In the genomic region with DNA sequence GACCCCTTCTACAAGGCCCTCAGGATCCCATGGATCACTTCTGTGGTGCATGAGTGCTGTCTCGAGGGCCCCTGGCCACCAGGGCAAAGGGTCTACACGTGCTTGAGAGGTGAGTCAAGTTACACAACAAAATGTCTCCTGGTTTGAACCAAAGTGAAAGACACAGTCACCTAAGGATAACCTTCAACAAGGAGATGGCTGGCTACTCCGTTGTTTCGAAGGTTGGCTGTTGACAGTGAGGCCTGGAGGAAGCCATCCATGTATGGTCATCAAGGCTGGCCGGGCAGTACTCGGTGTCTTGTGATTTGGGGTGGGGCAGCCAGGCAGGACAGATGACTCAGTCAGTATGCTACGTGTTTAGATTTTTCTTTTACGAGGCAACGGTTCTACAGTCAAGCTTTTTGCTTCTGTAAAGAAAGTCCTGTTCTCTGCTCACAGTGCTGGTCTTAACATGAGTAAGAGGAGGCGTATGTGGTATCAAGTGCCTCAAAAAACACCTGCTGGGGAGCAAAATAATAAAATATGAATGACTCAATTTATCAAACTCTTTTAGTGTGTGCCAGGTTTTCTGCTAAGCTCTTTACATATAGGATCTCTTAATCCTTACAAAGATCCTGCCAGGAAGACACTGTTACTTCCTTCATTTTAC, we compare ENCODE assay signal across 10 cellular contexts. TPM values are rescaled to one million over a fixed set of nuclear protein-coding genes. Genes with fewer than 3 reads are reported as not detected.
DNase-seq lines count a peak whose midpoint lies in the region; ATAC-seq and TF ChIP-seq lines count a peak whose summit lies in the region.
"Had no signal": no experiment of that assay in that cellular context is flagged by ENCODE, and none has a peak within 500 bp of the region (broad histone marks: within the 10 kb centered on the region; RNA-seq: fewer than 3 reads in every experiment).

No MANE protein-coding gene starts in this region.

- H3K27ac ChIP-seq in CD8-positive, alpha-beta T cell (ENCODE audit: low read depth, low read length): no peak overlapping the region
- H3K27ac ChIP-seq: neutrophil had no signal

- H3K9me3 Mint-ChIP-seq in CD8-positive, alpha-beta T cell: no peaks in the 10 kb centered on the region
- H3K9me3 Mint-ChIP-seq: activated naive CD4-positive, alpha-beta T cell treated with anti-CD3 and anti-CD28 coated beads, Interleukin-2, amount 50 U/mL, for 72 hours had no signal

- H3K36me3 Mint-ChIP-seq in CD8-positive, alpha-beta T cell: no peaks in the 10 kb centered on the region
- H3K36me3 Mint-ChIP-seq: activated naive CD4-positive, alpha-beta T cell treated with anti-CD3 and anti-CD28 coated beads, Interleukin-2, amount 50 U/mL, for 72 hours had no signal

- CTCF ChIA-PET in CD8-positive, alpha-beta T cell (lab: Charles Lee): no interaction called here

- no peak overlapping the region for H3K4me3 Mint-ChIP-seq in CD8-positive, alpha-beta T cell

- no peaks in the 10 kb centered on the region for H3K4me1 ChIP-seq in CD8-positive, alpha-beta T cell (ENCODE audit: insufficient read depth, low read length)

- H3K27ac Mint-ChIP-seq in CD8-positive, alpha-beta T cell: no peak overlapping the region
- H3K27ac Mint-ChIP-seq: activated naive CD4-positive, alpha-beta T cell treated with anti-CD3 and anti-CD28 coated beads, Interleukin-2, amount 50 U/mL, for 72 hours had no signal

- H3K4me1 Mint-ChIP-seq in CD8-positive, alpha-beta T cell (ENCODE audit: low read depth): no peaks in the 10 kb centered on the region

- no peaks in the 10 kb centered on the region for H3K9me3 ChIP-seq in CD8-positive, alpha-beta T cell (ENCODE audit: low read length)
- H3K9me3 ChIP-seq: neutrophil had no signal

- H3K27me3 ChIP-seq in CD8-positive, alpha-beta T cell (ENCODE audit: insufficient read depth, low read length): no peaks in the 10 kb centered on the region
- H3K27me3 ChIP-seq: neutrophil had no signal

- TF ChIP-seq CTCF in CD8-positive, alpha-beta T cell (IDR thresholded peaks at IDR 0.05): no peak

- intact Hi-C loops in CD8-positive, alpha-beta T cell (cut with DNase I, micrococcal nuclease): no loop called here

- in situ Hi-C loops in ACHN (cut with HindIII; ENCODE audit: low pct_ligation_motif_present, low pct_unique_long_range_greater_than_20kb, low sequenced_read_pairs): no loop called here

- no peaks in the 10 kb centered on the region for H3K27me3 Mint-ChIP-seq in CD8-positive, alpha-beta T cell (ENCODE audit: low read depth)

- no peak overlapping the region for H3K4me3 ChIP-seq in CD8-positive, alpha-beta T cell (ENCODE audit: low read depth, low read length)

- H3K36me3 ChIP-seq in CD8-positive, alpha-beta T cell (ENCODE audit: insufficient read depth, low read length): no peaks in the 10 kb centered on the region
- H3K36me3 ChIP-seq: neutrophil had no signal

- POLR2A ChIA-PET in CD8-positive, alpha-beta T cell (lab: Charles Lee): no interaction called here

- peak; percentile 89 for DNase-seq in ACHN
- DNase-seq in M059J (ENCODE audit: low read depth): peak; percentile 97
- DNase-seq in epidermal melanocyte (ENCODE audit: insufficient read length, low spot score): peak; percentile 50
- peak; percentile 86 for DNase-seq in mucosa of gallbladder (ENCODE audit: low spot score)
- no peak for DNase-seq in NCI-H524 treated with DMSO at 0.1 percent for 48 hours (lab: John Stamatoyannopoulos, UW)
- DNase-seq in CD8-positive, alpha-beta T cell: no peak

- ATAC-seq in HG02610 (IDR thresholded peaks at IDR 0.05; ENCODE audit: unreplicated experiment) (no peak), HG03521 (IDR thresholded peaks at IDR 0.05; ENCODE audit: unreplicated experiment) (no peak)
- ATAC-seq in CD8-positive, alpha-beta T cell: no peak
- ATAC-seq: activated naive CD4-positive, alpha-beta T cell treated with anti-CD3 and anti-CD28 coated beads, Interleukin-2, amount 50 U/mL, for 72 hours had no signal

RNA-seq across cellular contexts. Expression of gene NT5DC3, which starts 18.0 kb away (rescaled TPM):
- total RNA-seq in M059J (2014; rRNA removed; shearing (Covaris generic)): 7.3 and 10.4 TPM in 2 replicates
- total RNA-seq in mucosa of gallbladder: 17.0 TPM
- 1 to 10 TPM; 4.3 to 5.6 TPM for total RNA-seq in CD8-positive, alpha-beta T cell

Comparison
In these comparisons a context has a peak if more than half of its experiments do, and no peak if none do; other contexts are left out.
1. DNase-seq: peak in ACHN (single experiment), M059J (single experiment), epidermal melanocyte (single experiment) and mucosa of gallbladder (single experiment); none in NCI-H524 treated with DMSO at 0.1 percent for 48 hours (single experiment) and CD8-positive, alpha-beta T cell (0 of 7).